Comparison of ENCODE assay signal across 8 cellular contexts in genomic region chr7:73647725-73648592, GRCh38. TPM values are rescaled to one million over a fixed set of nuclear protein-coding genes. Genes with fewer than 3 reads are reported as not detected.
DNase-seq lines count a peak whose midpoint lies in the region; ATAC-seq lines count a peak whose summit lies in the region.

No MANE protein-coding gene starts in this region.

- no peaks in the 10 kb centered on the region for H3K79me1 ChIP-seq in mesenchymal stem cell (replicated peaks; ENCODE audit: low read length, poor library complexity, severe bottlenecking)

- peaks cover 71 to 78% of the 10 kb centered on the region in 2 experiments for H3K27me3 ChIP-seq in mesenchymal stem cell (ENCODE audit: control insufficient read depth in 1 of 2, insufficient read depth in 1 of 2, low read length in 2 of 2)

- no peak overlapping the region for H3K18ac ChIP-seq in mesenchymal stem cell (ENCODE audit: low read depth in 1 of 2, low read length in 2 of 2)

- H3K4ac ChIP-seq in mesenchymal stem cell (ENCODE audit: low read depth in 1 of 2, low read length in 2 of 2) = no peak overlapping the region

- no peak overlapping the region for H2AK5ac ChIP-seq in mesenchymal stem cell (ENCODE audit: low read length, severe bottlenecking)

- 1% methylated on average over 54 of the region's 62 CpGs for WGBS in mesenchymal stem cell
- WGBS in urinary bladder = under 1% methylated on average over 61 of the region's 62 CpGs

- H2BK120ac ChIP-seq in mesenchymal stem cell (ENCODE audit: low read depth, low read length) = no peak overlapping the region

- H4K91ac ChIP-seq in mesenchymal stem cell (ENCODE audit: low read length) = no peak overlapping the region

- no peaks in the 10 kb centered on the region for H3K9me3 ChIP-seq in mesenchymal stem cell (ENCODE audit: control insufficient read depth, low read length)

- H3K4me3 ChIP-seq in mesenchymal stem cell (ENCODE audit: insufficient read depth in 1 of 2, low read depth in 1 of 2, low read length in 2 of 2) (peak overlapping the region in 1 of 2 experiments; percentile 49), urinary bladder (ENCODE audit: low read depth, low read length) (peak overlapping the region; percentile 35)

- DNase-seq in DMS79 treated with DMSO at 0.1 percent for 48 hours (lab: John Stamatoyannopoulos, UW) (peak; percentile 51), DMS79 (lab: John Stamatoyannopoulos, UW) (no peak), RPMI8226 (peak; percentile 77), mesenchymal stem cell (no peak), AG08395 (ENCODE audit: low spot score) (no peak)
- no peak for DNase-seq in central memory CD8-positive, alpha-beta T cell (ENCODE audit: low spot score in 2 of 2)

- H2BK15ac ChIP-seq in mesenchymal stem cell (ENCODE audit: low read depth, poor library complexity, severe bottlenecking) = no peak overlapping the region

- H3K4me2 ChIP-seq in mesenchymal stem cell (ENCODE audit: low read length, poor library complexity, severe bottlenecking) = peak overlapping the region; percentile 76

- H3K27ac ChIP-seq in mesenchymal stem cell (ENCODE audit: low read length, poor library complexity, severe bottlenecking) (no peak overlapping the region), urinary bladder (ENCODE audit: low read depth) (no peak overlapping the region)

- no peak overlapping the region for H3K14ac ChIP-seq in mesenchymal stem cell (ENCODE audit: low read length in 2 of 2)

- no peak overlapping the region for H2BK5ac ChIP-seq in mesenchymal stem cell (ENCODE audit: low read depth, low read length, poor library complexity, severe bottlenecking)

- peaks cover 5% of the 10 kb centered on the region for H3K36me3 Mint-ChIP-seq in central memory CD8-positive, alpha-beta T cell (ENCODE audit: insufficient read depth)

- peaks cover 85% of the 10 kb centered on the region for H3K27me3 Mint-ChIP-seq in central memory CD8-positive, alpha-beta T cell

- peak overlapping the region; percentile 18 for H2AFZ ChIP-seq in mesenchymal stem cell (ENCODE audit: low read depth, low read length)

- H3K4me1 Mint-ChIP-seq in central memory CD8-positive, alpha-beta T cell = peaks cover 18% of the 10 kb centered on the region

- no peaks in the 10 kb centered on the region for H3K9me3 Mint-ChIP-seq in central memory CD8-positive, alpha-beta T cell

- H3K27ac Mint-ChIP-seq in central memory CD8-positive, alpha-beta T cell (ENCODE audit: low read depth) = peak overlapping the region; percentile 50

- ATAC-seq in central memory CD8-positive, alpha-beta T cell (replicated peaks; ENCODE audit: extremely low read depth, poor library complexity, severe bottlenecking) = peak; percentile 78
- ATAC-seq in GM19023 (IDR thresholded peaks at IDR 0.05; ENCODE audit: unreplicated experiment) = no peak

- no peak overlapping the region for H2BK12ac ChIP-seq in mesenchymal stem cell (ENCODE audit: low read length in 2 of 2)

- H3K9ac ChIP-seq in mesenchymal stem cell (ENCODE audit: low read length) = no peak overlapping the region

- peak overlapping the region; percentile 70 for H3K4me3 Mint-ChIP-seq in central memory CD8-positive, alpha-beta T cell

- H3K36me3 ChIP-seq in mesenchymal stem cell (ENCODE audit: control insufficient read depth in 1 of 2, insufficient read depth in 2 of 2, low read depth in 1 of 2, low read length in 2 of 2) = no peaks in the 10 kb centered on the region
- no peaks in the 10 kb centered on the region for H3K36me3 ChIP-seq in urinary bladder (ENCODE audit: insufficient read depth)

- peaks cover 9% of the 10 kb centered on the region for H3K4me1 ChIP-seq in mesenchymal stem cell (ENCODE audit: control insufficient read depth, insufficient read depth, low read depth, low read length)
- no peaks in the 10 kb centered on the region for H3K4me1 ChIP-seq in urinary bladder (ENCODE audit: insufficient read depth)

- no peak overlapping the region for H4K8ac ChIP-seq in mesenchymal stem cell (ENCODE audit: low read length)

- H3K23ac ChIP-seq in mesenchymal stem cell (ENCODE audit: low read length in 2 of 2) = peak overlapping the region in 1 of 2 experiments; percentile 74

RNA-seq across cellular contexts. Expression of gene VPS37D, which starts 19.7 kb away (rescaled TPM):
- polyA plus RNA-seq in mesenchymal stem cell (2013, experiment 1 of 2) = 3.1 TPM
- polyA plus RNA-seq in mesenchymal stem cell (2013, experiment 2 of 2) = 2.9 TPM
- 3.2 TPM for total RNA-seq in urinary bladder
- 4.7 TPM for polyA plus RNA-seq in urinary bladder

RNA-seq across cellular contexts. Expression of gene MLXIPL, which starts 23.6 kb away (rescaled TPM):
- 0.10 TPM for polyA plus RNA-seq in mesenchymal stem cell (2013, experiment 1 of 2)
- polyA plus RNA-seq in mesenchymal stem cell (2013, experiment 2 of 2) = 0.11 TPM
- 0.37 TPM for total RNA-seq in urinary bladder
- polyA plus RNA-seq in urinary bladder = 4.1 TPM

RNA-seq across cellular contexts. Expression of gene DNAJC30, which starts 35.3 kb away (rescaled TPM):
- 11.8 TPM for polyA plus RNA-seq in mesenchymal stem cell (2013, experiment 1 of 2)
- 12.1 TPM for polyA plus RNA-seq in mesenchymal stem cell (2013, experiment 2 of 2)
- 2.6 TPM for total RNA-seq in urinary bladder
- 11.4 TPM for polyA plus RNA-seq in urinary bladder

RNA-seq across cellular contexts. Expression of gene BUD23, which starts 35.4 kb away (rescaled TPM):
- polyA plus RNA-seq in mesenchymal stem cell (2013, experiment 1 of 2) = 75.0 TPM
- 76.6 TPM for polyA plus RNA-seq in mesenchymal stem cell (2013, experiment 2 of 2)
- total RNA-seq in urinary bladder = 22.9 TPM
- 69.4 TPM for polyA plus RNA-seq in urinary bladder

Comparison
In these comparisons a context has a peak if more than half of its experiments do, and no peak if none do; other contexts are left out.
1. DNase-seq: peak in DMS79 treated with DMSO at 0.1 percent for 48 hours (single experiment) and RPMI8226 (single experiment); none in DMS79 (single experiment), central memory CD8-positive, alpha-beta T cell (0 of 2), mesenchymal stem cell (single experiment) and AG08395 (single experiment).